8 cellular contexts compared by ENCODE assay signal in the genomic region with DNA sequence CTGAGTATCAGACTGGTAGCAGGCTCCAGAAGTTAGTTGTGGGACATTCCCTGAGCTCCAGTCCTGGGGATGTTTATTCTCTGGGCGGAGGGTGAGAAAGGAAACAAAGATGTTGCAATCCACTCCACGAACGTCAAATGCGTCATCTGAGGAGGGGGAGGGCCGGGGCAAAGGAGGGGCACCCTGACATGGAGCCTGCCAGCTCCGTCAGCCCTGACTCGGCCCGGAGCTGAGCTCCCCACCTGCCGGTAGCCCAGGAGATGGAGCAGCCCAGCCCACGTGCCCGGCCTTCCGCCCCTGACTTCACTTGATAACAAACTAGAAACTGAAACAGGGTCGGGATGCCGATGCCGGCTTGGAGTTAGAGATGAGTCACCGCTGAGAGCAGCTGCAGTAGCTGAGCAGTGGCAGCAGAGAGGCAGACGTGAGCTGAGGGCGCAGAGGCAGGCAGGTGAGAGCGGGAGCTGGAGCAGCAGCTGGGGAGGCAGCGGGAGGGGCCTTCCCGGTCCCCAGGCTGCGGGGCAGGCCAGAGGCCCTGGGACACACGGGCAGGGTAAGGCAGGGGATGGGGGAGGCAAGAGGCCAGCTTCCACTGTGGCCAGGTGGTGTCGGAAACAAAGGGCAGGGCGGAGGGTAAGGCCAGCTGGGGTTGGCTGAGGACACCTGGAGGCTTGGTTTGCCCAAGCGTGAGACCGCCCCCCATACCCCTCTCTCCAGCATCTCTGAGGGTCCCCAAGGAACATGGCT. TPM values are rescaled to one million over a fixed set of nuclear protein-coding genes. Genes with fewer than 3 reads are reported as not detected.
DNase-seq lines count a peak whose midpoint lies in the region; ATAC-seq and TF ChIP-seq lines count a peak whose summit lies in the region.

A gene (plus strand): TSS at position 391 of the 747 bp plus-strand sequence. CDS start 351 bp downstream, at position 742.

- ATAC-seq in GM19468 (IDR thresholded peaks at IDR 0.05; ENCODE audit: extremely low read depth, unreplicated experiment) (peak; percentile 68), mucosa of descending colon (peak; percentile 86)

- H3K4me1 Mint-ChIP-seq in Caco-2 (ENCODE audit: low read depth, unreplicated experiment): peaks cover 31% of the 10 kb centered on the region

- peaks cover 83% of the 10 kb centered on the region for H3K79me2 ChIP-seq in OCI-LY7 (ENCODE audit: insufficient read depth, low read depth, low read length)

- H3K9me3 Mint-ChIP-seq in Caco-2 (ENCODE audit: unreplicated experiment): no peaks in the 10 kb centered on the region

- POLR2A ChIA-PET in Caco-2 (lab: Charles Lee): interaction anchor here (0.6 to 1.8 kb wide), 7 partner anchors 14 to 483 kb away, joined by 3 to 14 read pairs (median 6); a partner anchor contains a TSS
- POLR2A ChIA-PET in OCI-LY7 (lab: Charles Lee): interaction anchor here (0.8 to 2.1 kb wide), 7 partner anchors 9 to 237 kb away, joined by 3 to 25 read pairs (median 6); no protein-coding TSS in a partner anchor

- H4K20me1 ChIP-seq in OCI-LY7 (ENCODE audit: insufficient read depth, low read length): no peaks in the 10 kb centered on the region

- H3K4me3 Mint-ChIP-seq in Caco-2 (ENCODE audit: unreplicated experiment): peak within 1 kb of the TSS; percentile 83

- intact Hi-C loops in Caco-2 (cut with micrococcal nuclease; ENCODE audit: unreplicated experiment) (loop anchor here (1.0 kb wide), 1 partner anchor 17 kb away; a partner anchor contains a TSS), OCI-LY7 (cut with micrococcal nuclease; ENCODE audit: unreplicated experiment) (loop anchor here (1.0 kb wide), 3 partner anchors 14 to 63 kb away; no protein-coding TSS in a partner anchor), mucosa of descending colon (cut with DNase I, micrococcal nuclease) (no loop called here)

- BruUV-seq in Caco-2 (replicated peaks; lab: Mats Ljungman, UMichigan) (no TSS peak), OCI-LY7 (replicated peaks; lab: Mats Ljungman, UMichigan) (no TSS peak)

- CTCF ChIA-PET in Caco-2 (lab: Charles Lee) (interaction anchor here (0.5 to 1.8 kb wide), 15 partner anchors 14 to 307 kb away, joined by 3 to 26 read pairs (median 4); a partner anchor contains a TSS), OCI-LY7 (lab: Charles Lee; ENCODE audit: unreplicated experiment) (interaction anchor here (0.5 to 0.7 kb wide), 4 partner anchors 11 to 235 kb away, joined by 3 to 4 read pairs (median 3); no protein-coding TSS in a partner anchor)

- H3K27ac Mint-ChIP-seq in Caco-2 (ENCODE audit: unreplicated experiment): peak within 1 kb of the TSS; percentile 95

- peaks cover 33% of the 10 kb centered on the region for H3K4me1 ChIP-seq in Caco-2
- peaks cover 89% of the 10 kb centered on the region for H3K4me1 ChIP-seq in OCI-LY7 (ENCODE audit: insufficient read depth, low read length, poor library complexity, severe bottlenecking)
- H3K4me1 ChIP-seq in mucosa of descending colon (ENCODE audit: low read depth): peaks cover 26% of the 10 kb centered on the region

- H3K4me3 ChIP-seq in Caco-2 (ENCODE audit: low read depth, low read length): peak within 1 kb of the TSS; percentile 24
- peak within 1 kb of the TSS; percentile 81 for H3K4me3 ChIP-seq in OCI-LY7 (ENCODE audit: low read depth, low read length, poor library complexity, severe bottlenecking)
- H3K4me3 ChIP-seq in epithelial cell of esophagus (ENCODE audit: low read length): peak within 1 kb of the TSS; percentile 42
- H3K4me3 ChIP-seq in mucosa of descending colon: peak within 1 kb of the TSS; percentile 22

- H3K9me2 ChIP-seq in OCI-LY7 (ENCODE audit: insufficient read depth, low read length): no peaks in the 10 kb centered on the region

- H3K27me3 Mint-ChIP-seq in Caco-2 (ENCODE audit: insufficient read depth, unreplicated experiment): no peaks in the 10 kb centered on the region

- H2AFZ ChIP-seq in OCI-LY7 (ENCODE audit: low read length): no peak within 1 kb of the TSS

- H3K36me3 ChIP-seq in Caco-2 (ENCODE audit: control insufficient read depth, insufficient read depth, low read length) (no peaks in the 10 kb centered on the region; the same call in 1 of the 2 replicates), OCI-LY7 (ENCODE audit: insufficient read depth, low read length) (peaks cover 55% of the 10 kb centered on the region), mucosa of descending colon (ENCODE audit: low read depth) (no peaks in the 10 kb centered on the region)

- TF ChIP-seq CTCF in Caco-2 (IDR thresholded peaks at IDR 0.05; ENCODE audit: insufficient read depth in 1 of 2, low read depth in 1 of 2, low read length in 1 of 2, severe bottlenecking in 1 of 2, unreplicated experiment in 1 of 2) (peak in 1 of 2 experiments; percentile 34), OCI-LY7 (conservative IDR thresholded peaks at IDR 0.05; ENCODE audit: low read length) (peak; percentile 60), epithelial cell of esophagus (IDR thresholded peaks at IDR 0.05; ENCODE audit: insufficient read depth, low read depth, low read length, missing control alignments) (peak; percentile 63), mucosa of descending colon (IDR thresholded peaks at IDR 0.05) (peak; percentile 56)

- H3K9me3 ChIP-seq in Caco-2 (no peaks in the 10 kb centered on the region), OCI-LY7 (ENCODE audit: low read length) (no peaks in the 10 kb centered on the region), mucosa of descending colon (no peaks in the 10 kb centered on the region)

- H3K27ac ChIP-seq in OCI-LY7 (ENCODE audit: low read depth, low read length, poor library complexity, severe bottlenecking): peak within 1 kb of the TSS; percentile 97

- DNase-seq in Caco-2: peak; percentile 95 to 96
- DNase-seq in HS-27A (ENCODE audit: low read depth): peak; percentile 96
- peak; percentile 97 for DNase-seq in OCI-LY7 (ENCODE audit: low spot score)
- peak; percentile 88 for DNase-seq in activated T-cell treated with anti-CD3 and anti-CD28 coated beads for 1 hour (ENCODE audit: low read depth)
- peak; percentile 100 for DNase-seq in epithelial cell of esophagus (ENCODE audit: low read depth)
- peak; percentile 92 to 99 (median 94) for DNase-seq in mucosa of descending colon
- peak; percentile 89 for DNase-seq in stimulated activated CD8-positive, alpha-beta memory T cell treated with anti-CD3 and anti-CD28 coated beads, Interleukin-4, amount 100 ng/mL, for 24 hours (ENCODE audit: low read depth)

- H3K36me3 Mint-ChIP-seq in Caco-2 (ENCODE audit: insufficient read depth, unreplicated experiment): peaks cover 28% of the 10 kb centered on the region

- peak within 1 kb of the TSS; percentile 97 for H3K4me2 ChIP-seq in OCI-LY7 (ENCODE audit: low read length)

- H3K27me3 ChIP-seq in Caco-2 (replicated peaks; ENCODE audit: control insufficient read depth, insufficient read depth, low read length): no peaks in the 10 kb centered on the region

RNA-seq across cellular contexts. Expression of the gene that starts here (rescaled TPM):
- total RNA-seq in Caco-2 (2022) (6.4 and 7.7 TPM in 2 replicates), OCI-LY7 (2022) (244 and 310 TPM in 2 replicates), mucosa of descending colon (10 to 100 TPM; 32.2 to 69.0 (median 55.4) TPM)
- 345 and 502 TPM in 2 replicates for total RNA-seq in OCI-LY7 (2014; rRNA removed; shearing (Covaris generic))

Comparison
In these comparisons a context has a peak if more than half of its experiments do, and no peak if none do; other contexts are left out.
1. Peak in every context shown above with its lines: DNase-seq, ATAC-seq, H3K4me3 ChIP-seq and H3K27ac ChIP-seq.
2. H3K4me3 ChIP-seq: peak in every context shown above with its lines; median percentile 81 in OCI-LY7; 42 in epithelial cell of esophagus; 24 in Caco-2; 22 in mucosa of descending colon.
3. intact Hi-C loops: an anchor here in Caco-2 (1.0 kb wide) and OCI-LY7 (1.0 kb wide); none called in mucosa of descending colon.